39 cellular contexts compared by ENCODE assay signal in the genomic region with DNA sequence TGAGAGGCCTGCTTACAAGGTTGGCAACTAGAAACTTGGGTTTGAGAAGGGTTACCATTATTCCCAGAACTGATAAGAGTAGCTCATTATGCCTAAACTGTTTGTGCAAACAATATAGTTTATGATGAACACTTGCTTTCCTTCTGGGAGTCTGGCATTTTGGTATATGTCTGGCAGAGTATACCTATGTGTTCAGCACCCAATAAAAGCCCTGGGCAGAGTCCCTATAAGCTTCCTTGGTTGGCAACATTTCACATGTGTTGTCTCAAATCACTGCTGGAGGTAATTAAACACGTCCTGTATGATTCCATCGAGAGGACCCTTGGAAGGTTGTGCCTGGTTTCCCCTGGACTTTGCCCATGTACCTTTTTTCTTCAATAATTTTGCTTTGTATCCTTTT. TPM values are rescaled to one million over a fixed set of nuclear protein-coding genes. Genes with fewer than 3 reads are reported as not detected.
"Had no signal": no experiment of that assay in that cellular context is flagged by ENCODE, and none has a peak within 500 bp of the region (broad histone marks: within the 10 kb centered on the region; RNA-seq: fewer than 3 reads in every experiment).

No MANE protein-coding gene starts in this region.

- H3K4me3 ChIP-seq: adrenal gland, ascending aorta, body of pancreas, breast epithelium, cardiac muscle cell had no signal

- DNase-seq: activated effector memory CD4-positive, alpha-beta T cell treated with anti-CD3 and anti-CD28 coated beads, Interleukin-2, amount 50 U/mL, for 16 hours; activated effector memory CD4-positive, alpha-beta T cell treated with Interleukin-2 at 50 U/mL for 16 hours; activated gamma-delta T cell; activated gamma-delta T cell treated with Interleukin-2 at 50 U/mL for 16 hours; activated naive CD4-positive, alpha-beta T cell; activated naive CD4-positive, alpha-beta T cell treated with anti-CD3 and anti-CD28 coated beads for 36 hours; activated naive CD4-positive, alpha-beta T cell treated with anti-CD3 and anti-CD28 coated beads, Interleukin-2, amount 10 ng/mL, durations not matched to agents 7 days and 5 days; activated naive CD4-positive, alpha-beta T cell treated with anti-CD3 and anti-CD28 coated beads, Interleukin-2, amount 50 U/mL, for 16 hours; activated naive CD4-positive, alpha-beta T cell treated with Interleukin-2 at 50 U/mL for 16 hours; activated naive CD8-positive, alpha-beta T cell treated with anti-CD3 and anti-CD28 coated beads for 36 hours; activated naive CD8-positive, alpha-beta T cell treated with anti-CD3 and anti-CD28 coated beads, Interleukin-2, amount 10 ng/mL, durations not matched to agents 7 days and 5 days; activated naive CD8-positive, alpha-beta T cell treated with anti-CD3 and anti-CD28 coated beads, Interleukin-2, amount 50 U/mL, for 24 hours; activated T-cell treated with anti-CD3 and anti-CD28 coated beads, Interleukin-2, amount 50 U/mL, for 1 hour; activated T-cell treated with anti-CD3 and anti-CD28 coated beads, Interleukin-2, amount 50 U/mL, for 24 hours; activated T-cell treated with anti-CD3 and anti-CD28 coated beads, Interleukin-2, amount 50 U/mL, for 4 hours; activated T-cell treated with anti-CD3 and anti-CD28 coated beads, Interleukin-2, amount 50 U/mL, for 48 hours; activated T-cell treated with anti-CD3 and anti-CD28 coated beads, Interleukin-2, amount 50 U/mL, for 72 hours; adrenal gland; amniotic stem cell; amygdala; anterior cingulate cortex; aorta; body of pancreas; brain microvascular endothelial cell; caudate nucleus; central memory CD4-positive, alpha-beta T cell; cerebellar nuclear complex had no signal

- H3K9me3 ChIP-seq: adrenal gland, ascending aorta, body of pancreas, breast epithelium had no signal

- FAIRE-seq: astrocyte, bronchial epithelial cell had no signal

- H3K4me1 ChIP-seq: adrenal gland, ascending aorta, body of pancreas, breast epithelium had no signal

- ATAC-seq: activated naive CD4-positive, alpha-beta T cell treated with anti-CD3 and anti-CD28 coated beads, Interleukin-2, amount 50 U/mL, for 72 hours; activated naive CD8-positive, alpha-beta T cell treated with anti-CD3 and anti-CD28 coated beads, Interleukin-2, amount 50 U/mL, for 24 hours; activated T-cell treated with anti-CD3 and anti-CD28 coated beads, Interleukin-2, amount 50 U/mL, for 4 hours; activated T-cell treated with anti-CD3 and anti-CD28 coated beads, Interleukin-2, amount 50 U/mL, for 72 hours; activated T-helper 17 cell treated with anti-CD3 and anti-CD28 coated beads, Interleukin-2, amount 50 U/mL, for 72 hours; body of pancreas had no signal

- H3K36me3 ChIP-seq: adrenal gland, brain microvascular endothelial cell, breast epithelium, cardiac muscle cell had no signal

RNA-seq across cellular contexts. Expression of gene DMRTA2, which starts 39.7 kb away (rescaled TPM):
- total RNA-seq: activated naive CD4-positive, alpha-beta T cell treated with anti-CD3 and anti-CD28 coated beads, Interleukin-2, amount 50 U/mL, for 72 hours; activated naive CD8-positive, alpha-beta T cell treated with anti-CD3 and anti-CD28 coated beads, Interleukin-2, amount 10 ng/mL, durations not matched to agents 7 days and 5 days; activated T-cell treated with anti-CD3 and anti-CD28 coated beads, Interleukin-2, amount 50 U/mL, for 4 hours; activated T-cell treated with anti-CD3 and anti-CD28 coated beads, Interleukin-2, amount 50 U/mL, for 72 hours; activated T-helper 1 cell treated with anti-CD3 and anti-CD28 coated beads, Interleukin-12 subunit alpha, Interleukin-12 subunit beta, Interleukin-2, Interleukin-4 antibody, amounts not matched to agents 30 ng/mL and 10 ng/mL and 1 ng/mL, durations not matched to agents 14 hours and 24 hours and 36 hours; activated T-helper 17 cell treated with anti-CD3 and anti-CD28 coated beads, Interleukin-2, amount 50 U/mL, for 72 hours; activated T-helper 2 cell treated with anti-CD3 and anti-CD28 coated beads, Interferon-gamma antibody, Interleukin-2, Interleukin-4, amounts not matched to agents 10 μg/mL and 5 μg/mL and 100 μg/mL, durations not matched to agents 14 hours and 24 hours and 36 hours; adrenal gland; aorta; ascending aorta; astrocyte; body of pancreas; cerebellum; chondrocyte had no signal
- polyA plus RNA-seq: adipose tissue, cardiac muscle cell had no signal
